In the genomic region with DNA sequence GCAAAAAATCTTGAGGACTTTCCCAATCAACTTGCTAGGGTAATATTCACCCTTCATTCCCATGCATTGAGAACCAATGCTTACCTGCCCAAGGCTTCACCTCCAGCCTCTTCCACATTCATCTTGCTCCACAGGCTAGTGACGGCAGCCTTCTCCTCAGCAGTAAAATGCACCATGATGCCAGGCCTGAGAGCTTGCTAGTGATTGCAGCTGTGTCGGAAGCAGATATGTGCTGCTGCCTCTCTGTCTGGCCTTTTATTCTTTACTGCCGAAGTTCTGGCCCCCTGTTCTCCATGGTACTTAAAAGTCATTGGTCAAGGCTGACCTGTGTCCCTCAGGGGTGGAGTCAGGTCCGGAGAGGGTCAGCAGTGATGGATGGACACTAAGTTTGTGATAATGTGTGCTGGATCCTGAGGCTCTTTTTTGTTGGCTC, we compare ENCODE assay signal across 34 cellular contexts. TPM values are rescaled to one million over a fixed set of nuclear protein-coding genes. Genes with fewer than 3 reads are reported as not detected.
"Had no signal": no experiment of that assay in that cellular context is flagged by ENCODE, and none has a peak within 500 bp of the region (broad histone marks: within the 10 kb centered on the region; RNA-seq: fewer than 3 reads in every experiment).

A gene (minus strand): TSS at position 231 of the 433 bp plus-strand sequence. CDS start 55 bp downstream, at position 176.

- H3K4me2 ChIP-seq: KMS-11 had no signal

- H3K27me3 ChIP-seq: adrenal gland, cardiac muscle cell, Peyer's patch had no signal

- H3K9me3 ChIP-seq: adrenal gland, Peyer's patch had no signal

- H3K27ac ChIP-seq: adrenal gland, cardiac muscle cell, KMS-11, Peyer's patch, SJSA1, WERI-Rb-1 had no signal

- DNase-seq: activated CD4-positive, alpha-beta memory T cell treated with anti-CD3 and anti-CD28 coated beads, Interleukin-2, amount 10 ng/mL, durations not matched to agents 7 days and 5 days; activated CD4-positive, alpha-beta T cell treated with anti-CD3 and anti-CD28 coated beads for 1 hour; activated CD4-positive, alpha-beta T cell treated with anti-CD3 and anti-CD28 coated beads for 48 hours; activated CD4-positive, CD25-positive, alpha-beta regulatory T cell; activated CD8-positive, alpha-beta memory T cell treated with anti-CD3 and anti-CD28 coated beads for 24 hours; activated effector memory CD4-positive, alpha-beta T cell treated with anti-CD3 and anti-CD28 coated beads, Interleukin-2, amount 50 U/mL, for 16 hours; activated naive CD4-positive, alpha-beta T cell treated with Interleukin-2 at 50 U/mL for 16 hours; activated T-cell treated with anti-CD3 and anti-CD28 coated beads, Interleukin-2, amount 50 U/mL, for 1 hour; activated T-cell treated with anti-CD3 and anti-CD28 coated beads, Interleukin-2, amount 50 U/mL, for 72 hours; adrenal gland; MM.1S; MV-4-11; NCI-H1092; NCI-H1436 treated with DMSO at 0.1 percent for 48 hours; NCI-H1694 treated with DMSO at 0.1 percent for 48 hours; NCI-H2029; NCI-H345; NCI-H524 treated with DMSO at 0.1 percent for 48 hours; NK-92 treated with Interleukin-12 subunit alpha and Interleukin-12 subunit beta, amount 100 ng/mL, for 24 hours; PC-3; Peyer's patch; RPMI8226; SHP77 treated with DMSO at 0.1 percent for 48 hours; T-cell; T-helper 17 cell; WERI-Rb-1 had no signal

- H3K4me3 ChIP-seq: adrenal gland, cardiac muscle cell, Peyer's patch, SJSA1 had no signal

- H3K4me1 ChIP-seq: adrenal gland, Peyer's patch had no signal

- H3K9ac ChIP-seq: KMS-11 had no signal

- H3K36me3 ChIP-seq: adrenal gland, cardiac muscle cell, Peyer's patch, SJSA1, WERI-Rb-1 had no signal

- ATAC-seq: activated naive CD4-positive, alpha-beta T cell treated with anti-CD3 and anti-CD28 coated beads, Interleukin-2, amount 50 U/mL, for 72 hours; activated T-cell treated with anti-CD3 and anti-CD28 coated beads, Interleukin-2, amount 50 U/mL, for 72 hours; activated T-helper 17 cell treated with anti-CD3 and anti-CD28 coated beads, Interleukin-2, amount 50 U/mL, for 72 hours; PC-3; SK-N-SH treated with all-trans-retinoic acid at 6 μM for 48 hours; T-cell; T-helper 17 cell had no signal

RNA-seq across cellular contexts. Expression of the gene that starts here (rescaled TPM):
- total RNA-seq: activated CD4-positive, alpha-beta memory T cell treated with anti-CD3 and anti-CD28 coated beads, Interleukin-2, amount 10 ng/mL, durations not matched to agents 7 days and 5 days; activated naive CD4-positive, alpha-beta T cell treated with anti-CD3 and anti-CD28 coated beads, Interleukin-2, amount 50 U/mL, for 72 hours; activated T-cell treated with anti-CD3 and anti-CD28 coated beads, Interleukin-2, amount 50 U/mL, for 72 hours; activated T-helper 17 cell treated with anti-CD3 and anti-CD28 coated beads, Interleukin-2, amount 50 U/mL, for 72 hours; astrocyte; LHCN-M2; Peyer's patch; SJSA1; T-helper 17 cell had no signal
